Comparison of ENCODE assay signal across 12 cellular contexts in genomic region chr6:138989098-138989983, GRCh38. TPM values are rescaled to one million over a fixed set of nuclear protein-coding genes. Genes with fewer than 3 reads are reported as not detected.
A peak's percentile ranks its signal among the peaks of the same experiment; 100 is the strongest.
DNase-seq lines count a peak whose midpoint lies in the region; ATAC-seq and TF ChIP-seq lines count a peak whose summit lies in the region.
"Had no signal": no experiment of that assay in that cellular context is flagged by ENCODE, and none has a peak within 500 bp of the region (broad histone marks: within the 10 kb centered on the region; RNA-seq: fewer than 3 reads in every experiment).

No MANE protein-coding gene starts in this region.

- H3K36me3 Mint-ChIP-seq in Caco-2 (ENCODE audit: insufficient read depth, unreplicated experiment) (peaks cover 2% of the 10 kb centered on the region), immature natural killer cell (no peaks in the 10 kb centered on the region)

- TF ChIP-seq CTCF in 22Rv1 (IDR thresholded peaks at IDR 0.05) (no peak), Caco-2 (IDR thresholded peaks at IDR 0.05; ENCODE audit: insufficient read depth in 1 of 2, low read depth in 1 of 2, low read length in 1 of 2, severe bottlenecking in 1 of 2, unreplicated experiment in 1 of 2) (no peak), OCI-LY3 (IDR thresholded peaks at IDR 0.05; ENCODE audit: low read depth, low read length) (no peak)

- H3K9me3 ChIP-seq in Caco-2 (no peaks in the 10 kb centered on the region), OCI-LY3 (ENCODE audit: insufficient read depth, low read length) (no peaks in the 10 kb centered on the region)
- H3K9me3 ChIP-seq: pancreas had no signal

- H3K27ac Mint-ChIP-seq in Caco-2 (ENCODE audit: unreplicated experiment) (peak overlapping the region; percentile 91), immature natural killer cell (peak overlapping the region in 1 of 6 donors; percentile 53)

- H3K27me3 Mint-ChIP-seq in Caco-2 (ENCODE audit: insufficient read depth, unreplicated experiment), result no peaks in the 10 kb centered on the region
- peaks cover 0 to 14% (median 6%) of the 10 kb centered on the region in 3 donors for H3K27me3 Mint-ChIP-seq in immature natural killer cell (ENCODE audit: low read depth in 3 of 3)

- intact Hi-C loops in Caco-2 (cut with micrococcal nuclease; ENCODE audit: unreplicated experiment), result loop anchor here (1.0 to 2.0 kb wide), 6 partner anchors 21 to 172 kb away; partner anchors contain the start of gene ABRACL

- H3K9me3 Mint-ChIP-seq in Caco-2 (ENCODE audit: unreplicated experiment) (no peaks in the 10 kb centered on the region), immature natural killer cell (no peaks in the 10 kb centered on the region)
- H3K9me3 Mint-ChIP-seq: GM23338 had no signal

- H3K36me3 ChIP-seq in Caco-2 (ENCODE audit: control insufficient read depth, insufficient read depth, low read length) (no peaks in the 10 kb centered on the region), OCI-LY3 (replicated peaks; ENCODE audit: low read depth, low read length) (no peaks in the 10 kb centered on the region)
- H3K36me3 ChIP-seq: pancreas had no signal

- POLR2A ChIA-PET in Caco-2 (lab: Charles Lee), result interaction anchor here (0.5 to 1.4 kb wide), 6 partner anchors 21 to 385 kb away, joined by 3 to 4 read pairs (median 4); partner anchors contain the start of gene CITED2

- H3K4me1 ChIP-seq in Caco-2 (peaks cover 43% of the 10 kb centered on the region), OCI-LY3 (ENCODE audit: low read length) (peaks cover 20% of the 10 kb centered on the region)

- H3K4me1 Mint-ChIP-seq in Caco-2 (ENCODE audit: low read depth, unreplicated experiment), result peaks cover 21% of the 10 kb centered on the region
- H3K4me1 Mint-ChIP-seq in immature natural killer cell, result peaks cover 7 to 22% of the 10 kb centered on the region in 2 donors

- DNase-seq in Caco-2 (peak in 1 of 2 experiments; percentile 62), immature natural killer cell (no peak), NCI-H510A treated with DMSO at 0.1 percent for 48 hours (lab: John Stamatoyannopoulos, UW) (no peak), hippocampal formation (lab: John Stamatoyannopoulos, UW) (no peak), NCI-H1048 (lab: John Stamatoyannopoulos, UW) (no peak)
- DNase-seq: activated CD8-positive, alpha-beta memory T cell treated with anti-CD3 and anti-CD28 coated beads, Interleukin-2, amount 50 U/mL, for 48 hours; left cardiac atrium; pancreas had no signal

- no peak for ATAC-seq in GM18870 (IDR thresholded peaks at IDR 0.05; ENCODE audit: unreplicated experiment)

- H3K4me2 ChIP-seq in OCI-LY3 (ENCODE audit: low read length), result 0 out of 2 replicates have a peak overlapping the region, but pooled peaks have one; percentile 93

- H3K27me3 ChIP-seq in Caco-2 (replicated peaks; ENCODE audit: control insufficient read depth, insufficient read depth, low read length) (no peaks in the 10 kb centered on the region), OCI-LY3 (ENCODE audit: low read depth, low read length) (no peaks in the 10 kb centered on the region)
- H3K27me3 ChIP-seq: pancreas had no signal

- peak overlapping the region; percentile 91 for H3K27ac ChIP-seq in 22Rv1
- no peak overlapping the region for H3K27ac ChIP-seq in OCI-LY3 (ENCODE audit: low read length)

- H4K20me1 ChIP-seq in OCI-LY3 (ENCODE audit: insufficient read depth, low read length), result peaks cover 23% of the 10 kb centered on the region

- peak overlapping the region; percentile 90 for H3K4me3 Mint-ChIP-seq in Caco-2 (ENCODE audit: unreplicated experiment)
- H3K4me3 Mint-ChIP-seq in immature natural killer cell, result peak overlapping the region in 4 of 5 donors; percentile 36 to 93 (median 90)

- no peak overlapping the region for H2AFZ ChIP-seq in OCI-LY3 (ENCODE audit: low read depth, low read length)

- H3K4me3 ChIP-seq in Caco-2 (ENCODE audit: low read depth, low read length), result 0 out of 2 replicates have a peak overlapping the region, but pooled peaks have one; percentile 31
- H3K4me3 ChIP-seq in OCI-LY3 (ENCODE audit: low read length), result 0 out of 2 replicates have a peak overlapping the region, but pooled peaks have one; percentile 100

- no TSS peak for BruUV-seq in Caco-2 (replicated peaks; lab: Mats Ljungman, UMichigan)

- H3K9ac ChIP-seq in OCI-LY3 (ENCODE audit: low read length), result no peak overlapping the region

- H3K79me2 ChIP-seq in OCI-LY3 (ENCODE audit: low read length), result peaks cover 37% of the 10 kb centered on the region

- CTCF ChIA-PET in Caco-2 (lab: Charles Lee), result interaction anchor here (0.5 to 1.0 kb wide), 6 partner anchors 21 to 216 kb away, joined by 3 to 5 read pairs (median 3); partner anchors contain the start of gene CCDC28A

RNA-seq across cellular contexts. Expression of gene REPS1, which starts 1.3 kb away (rescaled TPM):
- 74.1 and 79.9 TPM in 2 replicates for total RNA-seq in Caco-2 (2022)
- polyA plus RNA-seq in immature natural killer cell, result 10 to 100 TPM; 14.3 to 25.6 (median 18.2) TPM

RNA-seq across cellular contexts. Expression of gene ABRACL, which starts 39.2 kb away (rescaled TPM):
- total RNA-seq in Caco-2 (2022), result 90.3 and 90.8 TPM in 2 replicates
- polyA plus RNA-seq in immature natural killer cell, result 100 to 1,000 TPM; 113 to 167 (median 153) TPM
